In genomic region chr7:104984591-104985258, GRCh38 we compare ENCODE assay signal across 8 cellular contexts. TPM values are rescaled to one million over a fixed set of nuclear protein-coding genes. Genes with fewer than 3 reads are reported as not detected.
DNase-seq lines count a peak whose midpoint lies in the region; ATAC-seq and TF ChIP-seq lines count a peak whose summit lies in the region.

No MANE protein-coding gene starts in this region.

- CTCF ChIA-PET in AG04450 (lab: Charles Lee) (interaction anchor here (1.1 kb wide), 1 partner anchor 17 kb away, joined by 4 read pairs; no protein-coding TSS in a partner anchor), mammary epithelial cell (lab: Charles Lee; ENCODE audit: low non-redundant PET) (no interaction called here)
- CTCF ChIA-PET in naive thymus-derived CD4-positive, alpha-beta T cell (lab: Charles Lee): interaction anchor here (1.0 to 6.7 kb wide), 5 partner anchors 16 to 56 kb away, joined by 3 to 76 read pairs (median 14); partner anchors contain the start of gene KMT2E

- peak overlapping the region; percentile 78 for H2AFZ ChIP-seq in mammary epithelial cell (ENCODE audit: low read depth, low read length)

- no peaks in the 10 kb centered on the region for H4K20me1 ChIP-seq in mammary epithelial cell (ENCODE audit: insufficient read depth, low read length)

- WGBS in HUES64: 62% methylated on average over 6 of the region's 7 CpGs
- WGBS in mammary epithelial cell (ENCODE audit: low coverage, missing lambda C conversion rate): 35% methylated on average over 7 of the region's 7 CpGs

- H3K36me3 ChIP-seq in HUES64 (ENCODE audit: insufficient read depth, low read length) (peaks cover 7% of the 10 kb centered on the region; the same call in 1 of the 2 replicates), mammary epithelial cell (ENCODE audit: insufficient read depth, low read length) (no peaks in the 10 kb centered on the region)
- peaks cover 0 to 3% (median 0%) of the 10 kb centered on the region in 3 experiments for H3K36me3 ChIP-seq in naive thymus-derived CD4-positive, alpha-beta T cell (ENCODE audit: control insufficient read depth in 2 of 3, insufficient read depth in 3 of 3, low read length in 3 of 3)

- peak overlapping the region; percentile 97 for H3K27ac ChIP-seq in AG04450 (ENCODE audit: low read depth, low read length)
- H3K27ac ChIP-seq in HUES64 (ENCODE audit: low read depth, low read length): peak overlapping the region; percentile 90
- peak overlapping the region; percentile 99 for H3K27ac ChIP-seq in mammary epithelial cell (ENCODE audit: insufficient read depth, low read depth, low read length)
- peak overlapping the region; percentile 98 for H3K27ac ChIP-seq in naive thymus-derived CD4-positive, alpha-beta T cell (ENCODE audit: low read depth, low read length)

- H3K4me1 Mint-ChIP-seq in naive thymus-derived CD4-positive, alpha-beta T cell: peaks cover 27 to 62% (median 55%) of the 10 kb centered on the region in 7 donors

- dilution Hi-C loops in mammary epithelial cell (cut with HindIII; ENCODE audit: low sequenced_read_pairs): loop anchor here (5.0 kb wide), 2 partner anchors 33 to 37 kb away; no protein-coding TSS in a partner anchor

- DNase-seq in AG04450 (ENCODE audit: low read depth, low spot score) (no peak), mammary epithelial cell (no peak), NCI-H187 treated with DMSO at 0.1 percent for 48 hours (lab: John Stamatoyannopoulos, UW) (no peak), COLO829 (ENCODE audit: low spot score) (no peak), amygdala (lab: John Stamatoyannopoulos, UW) (no peak)
- no peak for DNase-seq in naive thymus-derived CD4-positive, alpha-beta T cell

- TF ChIP-seq CTCF in AG04450 (IDR thresholded peaks at IDR 0.05; ENCODE audit: low read depth, low read length): no peak
- TF ChIP-seq CTCF in mammary epithelial cell (conservative IDR thresholded peaks at IDR 0.05 in 1 of 2, IDR thresholded peaks at IDR 0.05 in 1 of 2; ENCODE audit: extremely low read depth in 1 of 2, insufficient read depth in 1 of 2, low read depth in 1 of 2, low read length in 2 of 2): no peak

- H3K79me2 ChIP-seq in mammary epithelial cell (ENCODE audit: insufficient read depth, low read length): peaks cover 55% of the 10 kb centered on the region

- in situ Hi-C loops in mammary epithelial cell (cut with MboI; ENCODE audit: low sequenced_read_pairs in 2 of 2): no loop called here

- H3K4me3 Mint-ChIP-seq in naive thymus-derived CD4-positive, alpha-beta T cell: peak overlapping the region; percentile 93 to 100 (median 99)

- POLR2A ChIA-PET in AG04450 (lab: Yijun Ruan, JAX): interaction anchor here (0.6 to 4.1 kb wide), 4 partner anchors 12 to 499 kb away, joined by 3 to 31 read pairs (median 14); partner anchors contain the start of gene KMT2E
- POLR2A ChIA-PET in naive thymus-derived CD4-positive, alpha-beta T cell (lab: Charles Lee): interaction anchor here (0.7 to 18.2 kb wide), 14 partner anchors 19 to 547 kb away, joined by 3 to 639 read pairs (median 5); partner anchors contain the start of genes KMT2E and RINT1

- peak overlapping the region; percentile 95 for H3K4me2 ChIP-seq in mammary epithelial cell (ENCODE audit: insufficient read depth, low read depth, low read length)

- H3K4me1 ChIP-seq in HUES64 (ENCODE audit: insufficient read depth, low read length) (peaks cover 52% of the 10 kb centered on the region), mammary epithelial cell (ENCODE audit: insufficient read depth, low read length) (peaks cover 43% of the 10 kb centered on the region)
- peaks cover 19 to 26% of the 10 kb centered on the region in 2 donors for H3K4me1 ChIP-seq in naive thymus-derived CD4-positive, alpha-beta T cell (ENCODE audit: control insufficient read depth in 2 of 2, insufficient read depth in 2 of 2, low read length in 2 of 2)

- H3K27me3 Mint-ChIP-seq in naive thymus-derived CD4-positive, alpha-beta T cell: no peaks in the 10 kb centered on the region

- H3K9ac ChIP-seq in HUES64 (ENCODE audit: low read depth, low read length) (peak overlapping the region; percentile 97), mammary epithelial cell (ENCODE audit: insufficient read depth, low read length) (peak overlapping the region; percentile 95)

- H3K27me3 ChIP-seq in AG04450 (ENCODE audit: control insufficient read depth, insufficient read depth, low read length) (no peaks in the 10 kb centered on the region), HUES64 (ENCODE audit: insufficient read depth, low read length) (no peaks in the 10 kb centered on the region), mammary epithelial cell (ENCODE audit: insufficient read depth, low read length) (no peaks in the 10 kb centered on the region)
- H3K27me3 ChIP-seq in naive thymus-derived CD4-positive, alpha-beta T cell (ENCODE audit: control insufficient read depth in 2 of 2, insufficient read depth in 2 of 2, low read length in 2 of 2): no peaks in the 10 kb centered on the region

- H3K9me3 ChIP-seq in AG04450 (ENCODE audit: control insufficient read depth, insufficient read depth, low read length) (no peaks in the 10 kb centered on the region), HUES64 (ENCODE audit: insufficient read depth, low read depth, low read length) (no peaks in the 10 kb centered on the region), mammary epithelial cell (replicated peaks; ENCODE audit: insufficient read depth, low read length) (no peaks in the 10 kb centered on the region)
- H3K9me3 ChIP-seq in naive thymus-derived CD4-positive, alpha-beta T cell (ENCODE audit: control insufficient read depth in 2 of 3, low read length in 3 of 3): no peaks in the 10 kb centered on the region

- BruUV-seq in mammary epithelial cell (replicated peaks; lab: Mats Ljungman, UMichigan): no TSS peak

- intact Hi-C loops in mammary epithelial cell (cut with micrococcal nuclease): loop anchor here (1.0 to 5.0 kb wide), 6 partner anchors 18 to 453 kb away; no protein-coding TSS in a partner anchor
- intact Hi-C loops in naive thymus-derived CD4-positive, alpha-beta T cell (cut with micrococcal nuclease): loop anchor here (1.0 to 5.0 kb wide), 9 partner anchors 14 to 548 kb away; partner anchors contain the start of genes RINT1 (in 1 of the 2) and SRPK2 (in 1 of the 2)

- peaks cover 0 to 4% (median 0%) of the 10 kb centered on the region in 5 donors for H3K36me3 Mint-ChIP-seq in naive thymus-derived CD4-positive, alpha-beta T cell

- H3K4me3 ChIP-seq in AG04450 (ENCODE audit: low read depth, low read length) (peak overlapping the region; percentile 70), HUES64 (ENCODE audit: low read length) (peak overlapping the region; percentile 78), mammary epithelial cell (replicated peaks in 1 of 3; ENCODE audit: insufficient read depth in 1 of 3, low read depth in 2 of 3, low read length in 3 of 3) (peak overlapping the region; percentile 53 to 74 (median 54))
- peak overlapping the region; percentile 93 for H3K4me3 ChIP-seq in naive thymus-derived CD4-positive, alpha-beta T cell (ENCODE audit: low read length)

- H3K27ac Mint-ChIP-seq in naive thymus-derived CD4-positive, alpha-beta T cell: peak overlapping the region; percentile 98 to 100 (median 100)

- H3K9me3 Mint-ChIP-seq in naive thymus-derived CD4-positive, alpha-beta T cell: no peaks in the 10 kb centered on the region

- ATAC-seq in naive thymus-derived CD4-positive, alpha-beta T cell: no peak
- ATAC-seq in HG03139 (IDR thresholded peaks at IDR 0.05; ENCODE audit: unreplicated experiment): no peak

RNA-seq across cellular contexts. Expression of gene KMT2E, which starts 29.3 kb away (rescaled TPM):
- polyA plus RNA-seq in AG04450 (2011; rRNA removed): 13.8 and 24.1 TPM in 2 replicates
- 74.9 and 89.4 TPM in 2 replicates for polyA minus RNA-seq in AG04450 (2011; rRNA and poly(A)+ RNA removed)
- polyA plus RNA-seq in HUES64 (2013, experiment 1 of 2): 26.6 TPM
- 35.1 TPM for polyA plus RNA-seq in HUES64 (2013, experiment 2 of 2)
- 10 to 100 TPM; 41.2 to 72.2 TPM for total RNA-seq in mammary epithelial cell
- polyA plus RNA-seq in mammary epithelial cell: 2.4 TPM
- polyA minus RNA-seq in mammary epithelial cell: 57.9 TPM
- total RNA-seq in naive thymus-derived CD4-positive, alpha-beta T cell: 100 to 1,000 TPM; 129 to 221 (median 186) TPM
- polyA plus RNA-seq in naive thymus-derived CD4-positive, alpha-beta T cell: 100 to 1,000 TPM; 195 to 221 TPM
